Comparison of ENCODE assay signal across 8 cellular contexts in the genomic region with DNA sequence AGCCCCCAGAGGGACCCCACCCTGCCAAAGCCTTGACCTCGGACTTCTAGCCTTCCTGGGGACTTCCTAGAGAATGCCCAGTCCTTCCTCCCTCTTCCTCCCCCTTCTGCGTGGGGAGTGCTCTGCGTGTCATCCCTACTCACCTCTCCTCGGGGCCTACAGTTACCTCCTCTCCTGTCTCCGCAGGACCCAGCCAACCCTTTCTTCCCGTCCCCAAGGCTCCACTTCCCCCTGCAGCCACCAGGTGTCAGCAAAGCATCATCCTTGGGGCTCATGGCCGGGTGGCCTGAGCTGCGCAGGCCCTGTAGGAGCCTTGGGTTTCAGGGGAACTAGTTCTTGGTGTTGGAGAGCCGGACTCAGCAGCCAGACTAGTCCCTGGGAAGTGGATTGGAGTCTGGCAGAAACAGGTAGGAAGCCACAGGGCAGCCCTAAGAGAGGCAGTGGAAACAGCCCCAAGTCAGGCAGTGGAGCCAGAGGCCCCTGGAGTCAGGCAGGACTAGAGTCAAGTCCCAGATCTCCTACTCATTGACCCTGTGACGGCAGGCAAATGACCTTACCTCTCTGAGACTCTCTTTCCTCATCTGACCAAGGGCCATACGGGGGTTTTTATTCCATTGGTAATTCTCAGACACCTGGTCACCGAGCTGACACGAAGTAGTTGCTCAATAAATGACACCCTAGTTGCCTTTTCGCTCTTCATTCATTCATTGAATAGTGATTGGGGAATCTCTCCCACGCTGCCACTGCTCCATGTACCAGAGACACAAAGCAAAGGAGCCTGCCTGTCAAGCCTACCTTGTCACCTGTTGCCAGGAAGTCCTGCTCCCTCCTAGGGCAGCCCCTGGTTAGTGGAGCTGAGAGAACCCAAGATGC.
DNase-seq lines count a peak whose midpoint lies in the region; ATAC-seq and TF ChIP-seq lines count a peak whose summit lies in the region.
"Not testable (repeated sequence)": the region's sequence is repeated elsewhere in the genome, so short reads cannot be mapped to it uniquely, and the experiment has no call there.

No MANE protein-coding gene starts in this region.

- peak overlapping the region; percentile 25 for H3K27ac Mint-ChIP-seq in glutamatergic neuron (ENCODE audit: unreplicated experiment)

- DNase-seq in EH (ENCODE audit: low read depth) (peak; percentile 72), NCI-H2107 treated with DMSO at 0.1 percent for 48 hours (lab: John Stamatoyannopoulos, UW; ENCODE audit: unreplicated experiment) (peak; percentile 51), T-helper 9 cell (peak; percentile 57), glutamatergic neuron (peak; percentile 96), omental fat pad (ENCODE audit: low spot score) (peak; percentile 71)
- peak; percentile 58 for DNase-seq in activated naive CD8-positive, alpha-beta T cell treated with anti-CD3 and anti-CD28 coated beads, Interleukin-2, amount 50 U/mL, for 16 hours (ENCODE audit: low read depth, low spot score)
- peak; percentile 84 for DNase-seq in stimulated activated naive CD8-positive, alpha-beta T cell treated with anti-CD3 and anti-CD28 coated beads, Interleukin-15, Interleukin-2, amounts not matched to agents 100 U/mL and 50 U/mL, for 24 hours

- not testable (repeated sequence) for H3K4me1 Mint-ChIP-seq in glutamatergic neuron (ENCODE audit: low read depth, unreplicated experiment)

- peak; percentile 99 for TF ChIP-seq CTCF in glutamatergic neuron (IDR thresholded peaks at IDR 0.05; ENCODE audit: partially characterized antibody, unreplicated experiment)
- TF ChIP-seq CTCF in omental fat pad (IDR thresholded peaks at IDR 0.05) = peak in 2 of 3 donors; percentile 96

- H3K9me3 Mint-ChIP-seq in glutamatergic neuron (ENCODE audit: unreplicated experiment) = not testable (repeated sequence)

- ATAC-seq in HG02678 (IDR thresholded peaks at IDR 0.05; ENCODE audit: unreplicated experiment) (peak; percentile 93), omental fat pad (ENCODE audit: low FRiP score) (peak; percentile 67)
- ATAC-seq in stimulated activated naive CD8-positive, alpha-beta T cell treated with anti-CD3 and anti-CD28 coated beads, Interleukin-15, Interleukin-2, amounts not matched to agents 100 U/mL and 50 U/mL, for 24 hours = peak; percentile 94

- H3K36me3 Mint-ChIP-seq in glutamatergic neuron (ENCODE audit: unreplicated experiment) = not testable (repeated sequence)

- not testable (repeated sequence) for H3K4me3 Mint-ChIP-seq in glutamatergic neuron (ENCODE audit: unreplicated experiment)

- H3K27me3 Mint-ChIP-seq in glutamatergic neuron (ENCODE audit: unreplicated experiment) = not testable (repeated sequence)

Comparison
In these comparisons a context has a peak if more than half of its experiments do, and no peak if none do; other contexts are left out.
1. Peak in every context shown above with its lines: DNase-seq and ATAC-seq.